ENCODE assay signal across 24 cellular contexts in the genomic region with DNA sequence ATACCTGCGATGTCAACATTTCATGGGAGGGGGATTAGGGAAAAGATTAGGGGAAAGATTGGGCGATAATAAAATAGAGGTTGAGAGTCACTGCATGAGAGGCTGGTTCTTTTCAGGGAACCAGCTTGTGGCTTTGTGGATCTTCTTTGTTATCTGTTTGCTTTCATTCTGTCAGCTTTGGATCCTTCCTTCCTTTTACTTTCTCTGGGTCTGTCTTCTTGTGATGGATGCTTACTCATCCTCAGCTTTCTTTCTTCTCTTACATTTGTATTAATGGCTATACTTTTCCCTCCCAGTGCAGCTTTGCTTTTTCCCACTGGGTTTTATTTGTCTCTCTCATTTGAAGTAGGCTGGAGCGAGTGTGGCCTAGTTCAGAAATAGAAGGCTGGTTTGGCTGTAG. TPM values are rescaled to one million over a fixed set of nuclear protein-coding genes. Genes with fewer than 3 reads are reported as not detected.
DNase-seq lines count a peak whose midpoint lies in the region; TF ChIP-seq lines count a peak whose summit lies in the region.
"Had no signal": no experiment of that assay in that cellular context is flagged by ENCODE, and none has a peak within 500 bp of the region (broad histone marks: within the 10 kb centered on the region; RNA-seq: fewer than 3 reads in every experiment).

No MANE protein-coding gene starts in this region.

- H3K4me3 Mint-ChIP-seq in activated naive CD4-positive, alpha-beta T cell treated with anti-CD3 and anti-CD28 coated beads for 36 hours: no peak overlapping the region
- H3K4me3 Mint-ChIP-seq in HFFc6 (no peak overlapping the region), neural crest cell (no peak overlapping the region)
- H3K4me3 Mint-ChIP-seq: dendritic cell treated with granulocyte-macrophage colony-stimulating factor and Interleukin-4, amounts not matched to agents 40 ng/mL and 50 ng/mL, for 4 days had no signal

- CTCF ChIA-PET in activated naive CD4-positive, alpha-beta T cell treated with anti-CD3 and anti-CD28 coated beads for 36 hours (lab: Charles Lee): interaction anchor here (1.0 to 1.1 kb wide), 2 partner anchors 15 to 16 kb away, joined by 3 read pairs; no protein-coding TSS in a partner anchor

- no peaks in the 10 kb centered on the region for H3K27me3 ChIP-seq in WERI-Rb-1 (ENCODE audit: insufficient read depth, low read depth, severe bottlenecking)
- H3K27me3 ChIP-seq: cardiac muscle cell, vagina had no signal

- H3K36me3 ChIP-seq in WERI-Rb-1: no peaks in the 10 kb centered on the region
- H3K36me3 ChIP-seq: cardiac muscle cell, neutrophil, thoracic aorta, vagina had no signal

- H3K9me3 Mint-ChIP-seq in activated naive CD4-positive, alpha-beta T cell treated with anti-CD3 and anti-CD28 coated beads for 36 hours: no peaks in the 10 kb centered on the region
- H3K9me3 Mint-ChIP-seq in HFFc6 (no peaks in the 10 kb centered on the region), neural crest cell (no peaks in the 10 kb centered on the region)
- H3K9me3 Mint-ChIP-seq: dendritic cell treated with granulocyte-macrophage colony-stimulating factor and Interleukin-4, amounts not matched to agents 40 ng/mL and 50 ng/mL, for 4 days had no signal

- no peaks in the 10 kb centered on the region for H3K27me3 Mint-ChIP-seq in activated naive CD4-positive, alpha-beta T cell treated with anti-CD3 and anti-CD28 coated beads for 36 hours (ENCODE audit: low read depth)
- H3K27me3 Mint-ChIP-seq in HFFc6 (ENCODE audit: insufficient read depth) (peaks cover 2% of the 10 kb centered on the region; the same call in 1 of the 2 replicates), neural crest cell (ENCODE audit: low read depth) (no peaks in the 10 kb centered on the region)
- H3K27me3 Mint-ChIP-seq: dendritic cell treated with granulocyte-macrophage colony-stimulating factor and Interleukin-4, amounts not matched to agents 40 ng/mL and 50 ng/mL, for 4 days had no signal

- no peaks in the 10 kb centered on the region for H3K36me3 Mint-ChIP-seq in activated naive CD4-positive, alpha-beta T cell treated with anti-CD3 and anti-CD28 coated beads for 36 hours (ENCODE audit: low read depth)
- H3K36me3 Mint-ChIP-seq in HFFc6 (ENCODE audit: low read depth) (no peaks in the 10 kb centered on the region), neural crest cell (ENCODE audit: low read depth) (no peaks in the 10 kb centered on the region)

- H3K4me1 Mint-ChIP-seq in activated naive CD4-positive, alpha-beta T cell treated with anti-CD3 and anti-CD28 coated beads for 36 hours (ENCODE audit: low read depth): peaks cover 63% of the 10 kb centered on the region
- H3K4me1 Mint-ChIP-seq in HFFc6 (ENCODE audit: low read depth): peaks cover 53% of the 10 kb centered on the region
- H3K4me1 Mint-ChIP-seq in neural crest cell: peaks cover 14% of the 10 kb centered on the region

- peak overlapping the region; percentile 23 for H3K27ac ChIP-seq in WERI-Rb-1
- H3K27ac ChIP-seq: cardiac muscle cell, neutrophil, psoas muscle, RWPE1, thoracic aorta, vagina had no signal

- TF ChIP-seq CTCF in HFFc6 (IDR thresholded peaks at IDR 0.05): no peak
- no peak for TF ChIP-seq CTCF in WERI-Rb-1 (IDR thresholded peaks at IDR 0.05; ENCODE audit: low read depth, low read length)
- TF ChIP-seq CTCF in neural crest cell (conservative IDR thresholded peaks at IDR 0.05): no peak

- intact Hi-C loops in activated naive CD4-positive, alpha-beta T cell treated with anti-CD3 and anti-CD28 coated beads for 36 hours (cut with micrococcal nuclease): loop anchor here (5.0 kb wide), 1 partner anchor 191 kb away; no protein-coding TSS in a partner anchor

- peak overlapping the region; percentile 76 for H3K27ac Mint-ChIP-seq in activated naive CD4-positive, alpha-beta T cell treated with anti-CD3 and anti-CD28 coated beads for 36 hours
- H3K27ac Mint-ChIP-seq in HFFc6 (peak overlapping the region; percentile 11; the same call in 1 of the 2 replicates), neural crest cell (ENCODE audit: unreplicated experiment) (peak overlapping the region; percentile 9)
- H3K27ac Mint-ChIP-seq: dendritic cell treated with granulocyte-macrophage colony-stimulating factor and Interleukin-4, amounts not matched to agents 40 ng/mL and 50 ng/mL, for 4 days had no signal

- H3K9me3 ChIP-seq in WERI-Rb-1 (ENCODE audit: severe bottlenecking): no peaks in the 10 kb centered on the region
- H3K9me3 ChIP-seq: neutrophil, psoas muscle, thoracic aorta, vagina had no signal

- no peak for DNase-seq in activated naive CD4-positive, alpha-beta T cell treated with anti-CD3 and anti-CD28 coated beads for 36 hours
- no peak for DNase-seq in activated naive CD4-positive, alpha-beta T cell treated with Interleukin-2 at 50 U/mL for 16 hours
- no peak for DNase-seq in HFFc6
- DNase-seq in WERI-Rb-1: no peak
- DNase-seq in neural crest cell (ENCODE audit: low read depth, low spot score): no peak
- no peak for DNase-seq in NCI-H2081 (lab: John Stamatoyannopoulos, UW)
- no peak for DNase-seq in retina
- DNase-seq: activated CD8-positive, alpha-beta memory T cell treated with anti-CD3 and anti-CD28 coated beads for 24 hours; DMS53; GF-D8; H7; kidney glomerular epithelial cell; mammary epithelial cell; MM.1S; NCI-H1436 treated with DMSO at 0.1 percent for 48 hours; NCI-H524 treated with DMSO at 0.1 percent for 48 hours; psoas muscle; stimulated activated CD4-positive, alpha-beta T cell treated with anti-CD3 and anti-CD28 coated beads, Interleukin-1b, Interleukin-23, amount 100 ng/mL, for 48 hours had no signal

- no peak overlapping the region for H3K4me3 ChIP-seq in WERI-Rb-1 (ENCODE audit: low read depth, low read length)
- H3K4me3 ChIP-seq: cardiac muscle cell, psoas muscle, thoracic aorta, vagina had no signal

RNA-seq across cellular contexts. Expression of gene RPTOR, which starts 47.1 kb away (rescaled TPM):
- total RNA-seq in activated naive CD4-positive, alpha-beta T cell treated with anti-CD3 and anti-CD28 coated beads for 36 hours: 10 to 100 TPM; 32.4 to 35.4 TPM
- 10 to 100 TPM; 34.4 to 39.2 (median 35.5) TPM for total RNA-seq in HFFc6 (2021; fragmentation: NEBNext Ultra II Directional; extraction: Animal tissue kit (Norgen Biotek cat#: 25700))
- 34.0 and 41.1 TPM in 2 replicates for total RNA-seq in neural crest cell

Comparison
In these comparisons a context has a peak if more than half of its experiments do, and no peak if none do; other contexts are left out.
1. H3K27ac Mint-ChIP-seq: peak in every context shown above with its lines; median percentile 76 in activated naive CD4-positive, alpha-beta T cell treated with anti-CD3 and anti-CD28 coated beads for 36 hours; 11 in HFFc6; 9 in neural crest cell.